8 cellular contexts compared by ENCODE assay signal in genomic region chr2:196131384-196131861, GRCh38. TPM values are rescaled to one million over a fixed set of nuclear protein-coding genes. Genes with fewer than 3 reads are reported as not detected.
DNase-seq lines count a peak whose midpoint lies in the region; ATAC-seq and TF ChIP-seq lines count a peak whose summit lies in the region.

No MANE protein-coding gene starts in this region.

- no peak overlapping the region for H3K4me3 Mint-ChIP-seq in activated T-cell treated with anti-CD3 and anti-CD28 coated beads, Interleukin-2, amount 50 U/mL, for 24 hours

- H3K4me1 Mint-ChIP-seq in activated T-cell treated with anti-CD3 and anti-CD28 coated beads, Interleukin-2, amount 50 U/mL, for 24 hours (ENCODE audit: low read depth) = peaks cover 4% of the 10 kb centered on the region

- ATAC-seq in GM18867 (IDR thresholded peaks at IDR 0.05; ENCODE audit: unreplicated experiment) = peak; percentile 62
- ATAC-seq in right cardiac atrium = no peak
- no peak for ATAC-seq in GM18909 (IDR thresholded peaks at IDR 0.05; ENCODE audit: poor library complexity, unreplicated experiment)
- ATAC-seq in HG02981 (IDR thresholded peaks at IDR 0.05; ENCODE audit: unreplicated experiment) = no peak

- peaks cover 51% of the 10 kb centered on the region for H3K9me3 Mint-ChIP-seq in activated T-cell treated with anti-CD3 and anti-CD28 coated beads, Interleukin-2, amount 50 U/mL, for 24 hours

- H3K9ac ChIP-seq in OCI-LY1 (ENCODE audit: low read length) = no peak overlapping the region

- H3K27ac Mint-ChIP-seq in activated T-cell treated with anti-CD3 and anti-CD28 coated beads, Interleukin-2, amount 50 U/mL, for 24 hours = peak overlapping the region; percentile 55

- intact Hi-C loops in right cardiac atrium (cut with DNase I) = no loop called here

- H3K27me3 ChIP-seq in OCI-LY1 (ENCODE audit: insufficient read depth, low read length) (no peaks in the 10 kb centered on the region), right cardiac atrium (ENCODE audit: control insufficient read depth, insufficient read depth) (no peaks in the 10 kb centered on the region)

- H4K20me1 ChIP-seq in OCI-LY1 (ENCODE audit: insufficient read depth, low read length) = no peaks in the 10 kb centered on the region

- peaks cover 77% of the 10 kb centered on the region for H3K36me3 Mint-ChIP-seq in activated T-cell treated with anti-CD3 and anti-CD28 coated beads, Interleukin-2, amount 50 U/mL, for 24 hours (ENCODE audit: low read depth)

- peak; percentile 39 for TF ChIP-seq CTCF in AG09309 (IDR thresholded peaks at IDR 0.05; ENCODE audit: control insufficient read depth, insufficient read depth, low read depth, low read length, missing control alignments)
- TF ChIP-seq CTCF in OCI-LY1 (IDR thresholded peaks at IDR 0.05; ENCODE audit: low read length) = peak; percentile 93

- H2AFZ ChIP-seq in OCI-LY1 (ENCODE audit: low read length) = no peak overlapping the region

- peak overlapping the region; percentile 49 for H3K4me2 ChIP-seq in OCI-LY1 (ENCODE audit: low read length)

- DNase-seq in AG09309 (ENCODE audit: low read depth) (no peak), right cardiac atrium (peak in 2 of 3 donors; percentile 22 to 54)
- DNase-seq in activated T-cell treated with anti-CD3 and anti-CD28 coated beads, Interleukin-2, amount 50 U/mL, for 24 hours = peak; percentile 70
- peak; percentile 38 for DNase-seq in stimulated activated CD8-positive, alpha-beta memory T cell treated with anti-CD3 and anti-CD28 coated beads, Interleukin-15, amount 100 ng/mL, for 1 hour (ENCODE audit: low read depth)

- H3K9me2 ChIP-seq in OCI-LY1 (ENCODE audit: low read depth, low read length) = no peaks in the 10 kb centered on the region

- H3K4me1 ChIP-seq in OCI-LY1 (ENCODE audit: insufficient read depth, low read length, severe bottlenecking) = peaks cover 8% of the 10 kb centered on the region
- H3K4me1 ChIP-seq in right cardiac atrium (ENCODE audit: control insufficient read depth, insufficient read depth, low read length) = no peaks in the 10 kb centered on the region

- peaks cover 37% of the 10 kb centered on the region for H3K36me3 ChIP-seq in OCI-LY1 (ENCODE audit: insufficient read depth, low read length)

- H3K9me3 ChIP-seq in OCI-LY1 (ENCODE audit: low read length) (peaks cover 10% of the 10 kb centered on the region), right cardiac atrium (ENCODE audit: control insufficient read depth, low read length) (peaks cover 23% of the 10 kb centered on the region)

- H3K27me3 Mint-ChIP-seq in activated T-cell treated with anti-CD3 and anti-CD28 coated beads, Interleukin-2, amount 50 U/mL, for 24 hours = no peaks in the 10 kb centered on the region

- peaks cover 15% of the 10 kb centered on the region for H3F3A ChIP-seq in OCI-LY1 (ENCODE audit: insufficient read depth, low read length)

- H3K4me3 ChIP-seq in AG09309 (ENCODE audit: control insufficient read depth, low read depth, low read length) = no peak overlapping the region
- peak overlapping the region; percentile 33 for H3K4me3 ChIP-seq in OCI-LY1 (ENCODE audit: low read depth, low read length, poor library complexity, severe bottlenecking)
- no peak overlapping the region for H3K4me3 ChIP-seq in right cardiac atrium (ENCODE audit: low read length)

- H3K27ac ChIP-seq in OCI-LY1 (ENCODE audit: low read depth, low read length, poor library complexity, severe bottlenecking) (peak overlapping the region; percentile 52), right cardiac atrium (ENCODE audit: low read length) (no peak overlapping the region)

- WGBS in right cardiac atrium = 79% methylated on average over 6 of the region's 6 CpGs

- no peaks in the 10 kb centered on the region for H3K79me2 ChIP-seq in OCI-LY1 (ENCODE audit: insufficient read depth, low read length)

RNA-seq across cellular contexts. Expression of gene STK17B, which starts 40.0 kb away (rescaled TPM):
- total RNA-seq in right cardiac atrium = 1 to 10 TPM; 6.9 to 8.1 (median 7.2) TPM
- 3.7 TPM for polyA plus RNA-seq in right cardiac atrium
